Comparison of ENCODE assay signal across 17 cellular contexts in the genomic region with DNA sequence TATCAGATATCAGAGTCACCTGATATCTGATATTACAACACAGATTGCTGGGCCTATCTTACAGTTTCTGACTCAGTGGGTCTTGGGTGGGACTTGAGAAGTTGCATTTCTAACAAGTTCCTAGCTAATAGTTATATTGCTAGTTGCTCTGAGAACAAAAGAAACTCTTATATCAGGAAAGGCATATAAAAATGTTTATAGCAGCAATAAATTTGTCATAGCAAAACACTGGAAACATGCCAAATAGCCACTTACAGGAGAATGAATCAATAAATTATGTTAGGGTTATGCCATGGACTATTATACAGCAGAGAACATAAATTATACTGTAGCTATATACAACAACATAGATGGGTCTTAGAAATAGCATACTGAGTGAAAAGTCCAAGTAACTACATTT.
"Had no signal": no experiment of that assay in that cellular context is flagged by ENCODE, and none has a peak within 500 bp of the region (broad histone marks: within the 10 kb centered on the region; RNA-seq: fewer than 3 reads in every experiment).

No MANE protein-coding gene starts in this region.

- H3K36me3 ChIP-seq: MG63 had no signal

- H3K4me3 ChIP-seq: MG63 had no signal

- H3K9me3 ChIP-seq: MG63 had no signal

- DNase-seq: KBM-7, MG63, NCI-H1092, NCI-H1436, NCI-H187, NCI-H2029, NCI-H2081 treated with DMSO at 0.1 percent for 48 hours, NCI-H2171 treated with DMSO at 0.1 percent for 48 hours, NCI-H345, NCI-H446 treated with DMSO at 0.1 percent for 48 hours, NCI-H510A treated with DMSO at 0.1 percent for 48 hours, NCI-H526 treated with DMSO at 0.1 percent for 48 hours, NCI-H774, SHP77 had no signal

- ATAC-seq: Panc1 had no signal

- H3K27ac ChIP-seq: HL-60, RWPE1 had no signal

- H3K27me3 ChIP-seq: MG63 had no signal
